ENCODE assay signal across 8 cellular contexts in the genomic region with DNA sequence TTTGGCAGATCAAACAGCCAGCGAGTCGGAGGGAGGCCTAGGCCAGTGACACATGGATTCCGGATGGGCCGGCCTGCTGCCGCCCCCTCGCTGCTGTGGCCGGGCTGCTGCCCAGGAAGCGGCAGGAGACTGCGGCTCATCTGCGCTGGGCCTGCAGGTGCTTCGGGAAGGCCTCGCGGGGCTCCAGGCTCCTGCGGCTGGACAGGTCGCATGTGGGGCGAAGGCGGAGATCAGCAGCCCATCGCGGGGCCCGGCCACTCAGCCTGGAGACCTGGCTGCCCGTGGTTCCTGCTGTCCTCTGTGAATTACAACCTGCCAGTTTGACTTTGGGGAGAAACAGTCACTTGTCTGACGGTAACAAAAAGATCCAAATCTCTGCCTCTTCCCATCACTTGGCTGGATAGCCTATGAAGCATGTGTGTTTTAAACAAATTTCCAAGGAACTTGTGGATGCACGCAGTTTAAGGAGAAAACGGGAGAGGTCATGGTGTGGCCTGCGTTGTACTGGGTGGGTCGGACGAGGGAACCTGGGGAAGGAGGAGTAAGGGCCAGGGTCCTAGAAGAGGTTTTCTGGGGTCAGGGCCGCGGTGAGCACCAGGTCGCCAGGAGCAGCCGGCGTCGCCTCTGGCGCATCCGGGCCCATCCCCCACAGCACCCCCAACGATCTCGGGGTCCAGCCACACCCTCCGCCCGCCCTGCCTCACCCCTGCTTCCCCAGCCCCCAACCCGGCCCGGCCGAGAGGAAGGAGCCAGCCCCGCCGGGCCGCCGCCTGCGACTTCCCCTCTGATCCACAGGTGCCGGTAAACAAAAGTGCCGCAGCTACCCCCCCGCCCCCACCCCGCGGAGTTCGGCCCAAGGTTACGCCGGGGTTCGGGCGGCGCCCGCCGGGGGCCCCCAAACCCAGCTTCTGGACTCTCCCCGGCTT. TPM values are rescaled to one million over a fixed set of nuclear protein-coding genes. Genes with fewer than 3 reads are reported as not detected.
DNase-seq lines count a peak whose midpoint lies in the region; ATAC-seq and TF ChIP-seq lines count a peak whose summit lies in the region.

No MANE protein-coding gene starts in this region.

- H3K27me3 ChIP-seq in CD4-positive, alpha-beta memory T cell (ENCODE audit: insufficient read depth, low read length) = no peaks in the 10 kb centered on the region
- H3K27me3 ChIP-seq in thoracic aorta (replicated peaks; ENCODE audit: insufficient read depth) (peaks cover 13% of the 10 kb centered on the region), WERI-Rb-1 (ENCODE audit: insufficient read depth, low read depth, severe bottlenecking) (no peaks in the 10 kb centered on the region)

- peak; percentile 66 to 72 (median 69) for DNase-seq in CD4-positive, alpha-beta memory T cell
- DNase-seq in activated CD4-positive, CD25-positive, alpha-beta regulatory T cell treated with anti-CD3 and anti-CD28 coated beads, Interleukin-2, amount 50 U/mL, for 72 hours = peak; percentile 59
- DNase-seq in ecto neural progenitor cell (ENCODE audit: low spot score) (peak; percentile 69), thoracic aorta (ENCODE audit: low spot score) (no peak), WERI-Rb-1 (no peak)
- DNase-seq in naive thymus-derived CD8-positive, alpha-beta T cell = peak; percentile 50 to 90 (median 64)

- peak overlapping the region; percentile 94 for H3K27ac ChIP-seq in CD4-positive, alpha-beta memory T cell (ENCODE audit: low read depth, low read length)
- H3K27ac ChIP-seq in thoracic aorta = no peak overlapping the region
- H3K27ac ChIP-seq in WERI-Rb-1 = no peak overlapping the region

- H3K4me3 Mint-ChIP-seq in CD4-positive, alpha-beta memory T cell = peak overlapping the region; percentile 94 to 99 (median 97)
- peak overlapping the region; percentile 92 to 99 (median 95) for H3K4me3 Mint-ChIP-seq in naive thymus-derived CD8-positive, alpha-beta T cell

- peaks cover 71% of the 10 kb centered on the region for H3K4me1 ChIP-seq in CD4-positive, alpha-beta memory T cell (ENCODE audit: insufficient read depth, low read length)
- peaks cover 11 to 18% of the 10 kb centered on the region in 2 donors for H3K4me1 ChIP-seq in thoracic aorta (ENCODE audit: control insufficient read depth in 1 of 2, low read depth in 2 of 2)

- peak overlapping the region; percentile 40 to 98 for H3K4me3 ChIP-seq in CD4-positive, alpha-beta memory T cell (ENCODE audit: low read length in 2 of 2)
- peak overlapping the region; percentile 63 for H3K4me3 ChIP-seq in thoracic aorta
- H3K4me3 ChIP-seq in WERI-Rb-1 (ENCODE audit: low read depth, low read length) = no peak overlapping the region

- CTCF ChIA-PET in CD4-positive, alpha-beta memory T cell (lab: Charles Lee; ENCODE audit: partially characterized antibody) = interaction anchor here (0.6 to 4.1 kb wide), 11 partner anchors 16 to 251 kb away, joined by 3 to 24 read pairs (median 4); no protein-coding TSS in a partner anchor

- peaks cover 25 to 58% of the 10 kb centered on the region in 2 donors for H3K36me3 Mint-ChIP-seq in CD4-positive, alpha-beta memory T cell
- H3K36me3 Mint-ChIP-seq in naive thymus-derived CD8-positive, alpha-beta T cell = peaks cover 13 to 48% (median 21%) of the 10 kb centered on the region in 3 donors

- POLR2A ChIA-PET in CD4-positive, alpha-beta memory T cell (lab: Charles Lee; ENCODE audit: partially characterized antibody) = interaction anchor here (0.7 to 14.0 kb wide), 27 partner anchors 7 to 1010 kb away, joined by 3 to 329 read pairs (median 13); partner anchors contain the start of genes ANAPC16, ASCC1, DDIT4 and DNAJB12
- POLR2A ChIA-PET in naive thymus-derived CD8-positive, alpha-beta T cell (lab: Charles Lee) = interaction anchor here (0.6 to 9.9 kb wide), 37 partner anchors 7 to 268 kb away, joined by 3 to 208 read pairs (median 11); partner anchors contain the start of genes ANAPC16, ASCC1, DDIT4 and DNAJB12

- peaks cover 43% of the 10 kb centered on the region for H3K36me3 ChIP-seq in CD4-positive, alpha-beta memory T cell (ENCODE audit: insufficient read depth, low read length)
- H3K36me3 ChIP-seq in thoracic aorta (no peaks in the 10 kb centered on the region), WERI-Rb-1 (no peaks in the 10 kb centered on the region)

- peaks cover 50 to 81% (median 62%) of the 10 kb centered on the region in 4 donors for H3K4me1 Mint-ChIP-seq in CD4-positive, alpha-beta memory T cell
- peaks cover 44 to 78% (median 68%) of the 10 kb centered on the region in 4 donors for H3K4me1 Mint-ChIP-seq in naive thymus-derived CD8-positive, alpha-beta T cell

- intact Hi-C loops in CD4-positive, alpha-beta memory T cell (cut with micrococcal nuclease) = loop anchor here (1.0 to 10.0 kb wide), 3 partner anchors 7 to 342 kb away; no protein-coding TSS in a partner anchor

- peak overlapping the region; percentile 94 to 99 (median 98) for H3K27ac Mint-ChIP-seq in CD4-positive, alpha-beta memory T cell
- peak overlapping the region; percentile 90 to 99 (median 97) for H3K27ac Mint-ChIP-seq in naive thymus-derived CD8-positive, alpha-beta T cell

- H3K27me3 Mint-ChIP-seq in CD4-positive, alpha-beta memory T cell = peaks cover 0 to 2% of the 10 kb centered on the region in 2 donors
- H3K27me3 Mint-ChIP-seq in naive thymus-derived CD8-positive, alpha-beta T cell = peaks cover 0 to 3% (median 0%) of the 10 kb centered on the region in 5 donors

- ATAC-seq in naive thymus-derived CD8-positive, alpha-beta T cell = peak; percentile 19 to 21
- ATAC-seq in thoracic aorta (ENCODE audit: insufficient number of reproducible peaks, low FRiP score, low read depth) = no peak
- ATAC-seq in HG02623 (IDR thresholded peaks at IDR 0.05; ENCODE audit: unreplicated experiment) = no peak
- no peak for ATAC-seq in GM21360 (IDR thresholded peaks at IDR 0.05; ENCODE audit: unreplicated experiment)

- no peak for TF ChIP-seq CTCF in thoracic aorta (IDR thresholded peaks at IDR 0.05)
- no peak for TF ChIP-seq CTCF in WERI-Rb-1 (IDR thresholded peaks at IDR 0.05; ENCODE audit: low read depth, low read length)

- no peaks in the 10 kb centered on the region for H3K9me3 ChIP-seq in CD4-positive, alpha-beta memory T cell (ENCODE audit: control insufficient read depth in 1 of 2, low read length in 2 of 2)
- H3K9me3 ChIP-seq in thoracic aorta = no peaks in the 10 kb centered on the region
- H3K9me3 ChIP-seq in WERI-Rb-1 (ENCODE audit: severe bottlenecking) = no peaks in the 10 kb centered on the region

- H3K9me3 Mint-ChIP-seq in CD4-positive, alpha-beta memory T cell = peaks cover 0 to 5% (median 0%) of the 10 kb centered on the region in 8 donors
- peaks cover 0 to 2% (median 0%) of the 10 kb centered on the region in 9 donors for H3K9me3 Mint-ChIP-seq in naive thymus-derived CD8-positive, alpha-beta T cell

RNA-seq across cellular contexts. Expression of gene SPOCK2, which starts 1.6 kb away (rescaled TPM):
- total RNA-seq in CD4-positive, alpha-beta memory T cell = 100 to 1,000 TPM; 552 to 556 TPM
- 100 to 1,000 TPM; 174 to 260 TPM for polyA plus RNA-seq in CD4-positive, alpha-beta memory T cell
- total RNA-seq in naive thymus-derived CD8-positive, alpha-beta T cell = 100 to 1,000 TPM; 566 to 578 TPM
- 100 to 1,000 TPM; 177 to 292 (median 235) TPM for polyA plus RNA-seq in naive thymus-derived CD8-positive, alpha-beta T cell
- total RNA-seq in thoracic aorta = 10 to 100 TPM in 1 of 2 donors, 1 to 10 TPM in 1; 3.5 to 13.8 TPM

Comparison
In these comparisons a context has a peak if more than half of its experiments do, and no peak if none do; other contexts are left out.
1. DNase-seq: peak in CD4-positive, alpha-beta memory T cell (5 of 5), activated CD4-positive, CD25-positive, alpha-beta regulatory T cell treated with anti-CD3 and anti-CD28 coated beads, Interleukin-2, amount 50 U/mL, for 72 hours (single experiment), ecto neural progenitor cell (single experiment) and naive thymus-derived CD8-positive, alpha-beta T cell (10 of 10); none in thoracic aorta (single experiment) and WERI-Rb-1 (single experiment).
2. ATAC-seq: peak in naive thymus-derived CD8-positive, alpha-beta T cell (2 of 2); none in thoracic aorta (single experiment), HG02623 (single experiment) and GM21360 (single experiment).
3. RNA of gene SPOCK2, which starts 1.6 kb away (total RNA-seq): 566 to 578 TPM in naive thymus-derived CD8-positive, alpha-beta T cell and 552 to 556 TPM in CD4-positive, alpha-beta memory T cell; 3.5 to 13.8 TPM in thoracic aorta; every median in the first group is over 10 times any median in the second.